In genomic region chr14:49861923-49862673, GRCh38 we compare ENCODE assay signal across 8 cellular contexts. TPM values are rescaled to one million over a fixed set of nuclear protein-coding genes. Genes with fewer than 3 reads are reported as not detected.
A peak's percentile ranks its signal among the peaks of the same experiment; 100 is the strongest.
DNase-seq lines count a peak whose midpoint lies in the region; ATAC-seq lines count a peak whose summit lies in the region.

No MANE protein-coding gene starts in this region.

- H3K9me3 ChIP-seq in effector memory CD4-positive, alpha-beta T cell (ENCODE audit: control insufficient read depth, low read length): no peaks in the 10 kb centered on the region

- ATAC-seq in GM19023 (IDR thresholded peaks at IDR 0.05; ENCODE audit: unreplicated experiment): peak; percentile 14
- ATAC-seq in HG03565 (IDR thresholded peaks at IDR 0.05; ENCODE audit: unreplicated experiment): peak; percentile 17

- CTCF ChIA-PET in activated CD4-positive, alpha-beta memory T cell treated with anti-CD3 and anti-CD28 coated beads, Interleukin-2, amount 10 ng/mL, durations not matched to agents 7 days and 5 days (lab: Charles Lee): interaction anchor here (0.6 to 10.0 kb wide), 55 partner anchors 9 to 450 kb away, joined by 3 to 274 read pairs (median 6); partner anchors contain the start of genes ARF6, DMAC2L, DNAAF2 and KLHDC2

- peaks cover 29% of the 10 kb centered on the region for H3K4me1 Mint-ChIP-seq in activated CD4-positive, alpha-beta memory T cell treated with anti-CD3 and anti-CD28 coated beads, Interleukin-2, amount 10 ng/mL, durations not matched to agents 7 days and 5 days

- no peaks in the 10 kb centered on the region for H3K27me3 Mint-ChIP-seq in activated CD4-positive, alpha-beta memory T cell treated with anti-CD3 and anti-CD28 coated beads, Interleukin-2, amount 10 ng/mL, durations not matched to agents 7 days and 5 days

- H3K4me3 ChIP-seq in effector memory CD4-positive, alpha-beta T cell (ENCODE audit: insufficient read depth, low read depth, low read length, poor library complexity, severe bottlenecking): peak overlapping the region; percentile 93

- no peaks in the 10 kb centered on the region for H3K27me3 ChIP-seq in effector memory CD4-positive, alpha-beta T cell (replicated peaks; ENCODE audit: control insufficient read depth, insufficient read depth, low read length, poor library complexity, severe bottlenecking)

- DNase-seq in AG08396 (ENCODE audit: low spot score) (peak; percentile 63), NCI-H82 (lab: John Stamatoyannopoulos, UW) (peak; percentile 81), medulla oblongata (ENCODE audit: extremely low spot score) (peak; percentile 93)
- DNase-seq in activated CD4-positive, alpha-beta memory T cell treated with anti-CD3 and anti-CD28 coated beads, Interleukin-2, amount 10 ng/mL, durations not matched to agents 7 days and 5 days: peak; percentile 91
- peak; percentile 72 to 77 (median 72) for DNase-seq in effector memory CD4-positive, alpha-beta T cell
- DNase-seq in stimulated activated CD4-positive, alpha-beta T cell treated with anti-CD3 and anti-CD28 coated beads, TNF-alpha, amount 100 ng/mL, for 24 hours (ENCODE audit: low read depth in 3 of 3): peak; percentile 76 to 80 (median 79)

- H3K27ac ChIP-seq in effector memory CD4-positive, alpha-beta T cell (ENCODE audit: insufficient read depth, low read length, poor library complexity, severe bottlenecking): peak overlapping the region; percentile 97

- POLR2A ChIA-PET in activated CD4-positive, alpha-beta memory T cell treated with anti-CD3 and anti-CD28 coated beads, Interleukin-2, amount 10 ng/mL, durations not matched to agents 7 days and 5 days (lab: Charles Lee): interaction anchor here (0.6 to 11.7 kb wide), 52 partner anchors 10 to 459 kb away, joined by 3 to 327 read pairs (median 8); partner anchors contain the start of genes ARF6, DMAC2L, DNAAF2 and KLHDC2

- peaks cover 21% of the 10 kb centered on the region for H3K4me1 ChIP-seq in effector memory CD4-positive, alpha-beta T cell (ENCODE audit: control insufficient read depth, insufficient read depth, low read length, poor library complexity, severe bottlenecking)

- no peaks in the 10 kb centered on the region for H3K36me3 ChIP-seq in effector memory CD4-positive, alpha-beta T cell (ENCODE audit: control insufficient read depth, insufficient read depth, low read length)

- no peaks in the 10 kb centered on the region for H3K9me3 Mint-ChIP-seq in activated CD4-positive, alpha-beta memory T cell treated with anti-CD3 and anti-CD28 coated beads, Interleukin-2, amount 10 ng/mL, durations not matched to agents 7 days and 5 days

- H3K27ac Mint-ChIP-seq in activated CD4-positive, alpha-beta memory T cell treated with anti-CD3 and anti-CD28 coated beads, Interleukin-2, amount 10 ng/mL, durations not matched to agents 7 days and 5 days: no peak overlapping the region

- peaks cover 4% of the 10 kb centered on the region for H3K36me3 Mint-ChIP-seq in activated CD4-positive, alpha-beta memory T cell treated with anti-CD3 and anti-CD28 coated beads, Interleukin-2, amount 10 ng/mL, durations not matched to agents 7 days and 5 days (ENCODE audit: low read depth)

- no peak overlapping the region for H3K4me3 Mint-ChIP-seq in activated CD4-positive, alpha-beta memory T cell treated with anti-CD3 and anti-CD28 coated beads, Interleukin-2, amount 10 ng/mL, durations not matched to agents 7 days and 5 days

RNA-seq across cellular contexts. Expression of gene NEMF, which starts 9.5 kb away (rescaled TPM):
- total RNA-seq in activated CD4-positive, alpha-beta memory T cell treated with anti-CD3 and anti-CD28 coated beads, Interleukin-2, amount 10 ng/mL, durations not matched to agents 7 days and 5 days: 10 to 100 TPM; 64.7 to 73.3 TPM

RNA-seq across cellular contexts. Expression of gene ARF6, which starts 30.8 kb away (rescaled TPM):
- total RNA-seq in activated CD4-positive, alpha-beta memory T cell treated with anti-CD3 and anti-CD28 coated beads, Interleukin-2, amount 10 ng/mL, durations not matched to agents 7 days and 5 days: 100 to 1,000 TPM; 198 to 199 TPM

Comparison
In these comparisons a context has a peak if more than half of its experiments do, and no peak if none do; other contexts are left out.
1. Peak in every context shown above with its lines: DNase-seq, ATAC-seq, H3K4me3 ChIP-seq and H3K27ac ChIP-seq.